Comparison of ENCODE assay signal across 18 cellular contexts in genomic region chr15:80527406-80527805, GRCh38.
A peak's percentile ranks its signal among the peaks of the same experiment; 100 is the strongest.
DNase-seq lines count a peak whose midpoint lies in the region; ATAC-seq and TF ChIP-seq lines count a peak whose summit lies in the region.
"Had no signal": no experiment of that assay in that cellular context is flagged by ENCODE, and none has a peak within 500 bp of the region (broad histone marks: within the 10 kb centered on the region; RNA-seq: fewer than 3 reads in every experiment).

No MANE protein-coding gene starts in this region.

- no peak for TF ChIP-seq CTCF in dorsolateral prefrontal cortex (IDR thresholded peaks at IDR 0.05 in 54 of 56, conservative IDR thresholded peaks at IDR 0.05 in 2 of 56; ENCODE audit: low read depth in 1 of 56, partially characterized antibody in 56 of 56)
- no peak for TF ChIP-seq CTCF in lower lobe of right lung (IDR thresholded peaks at IDR 0.05)

- no peaks in the 10 kb centered on the region for H3K9me3 Mint-ChIP-seq in activated CD4-positive, alpha-beta T cell treated with anti-CD3 and anti-CD28 coated beads, Interleukin-2, amount 10 ng/mL, durations not matched to agents 24 days and 14 days
- H3K9me3 Mint-ChIP-seq: CD8-positive, alpha-beta memory T cell; HFFc6 had no signal

- H3K4me3 ChIP-seq in dorsolateral prefrontal cortex (no peak overlapping the region), lower lobe of right lung (no peak overlapping the region)
- H3K4me3 ChIP-seq: BLaER1 had no signal

- H3K4me1 ChIP-seq in lower lobe of right lung, result peaks cover 21% of the 10 kb centered on the region
- H3K4me1 ChIP-seq: BLaER1, Caco-2 had no signal

- H3K27ac ChIP-seq in dorsolateral prefrontal cortex (peak overlapping the region in 42 of 59 donors; percentile 0 to 75 (median 41)), lower lobe of right lung (peak overlapping the region; percentile 27), temporal lobe (ENCODE audit: low read depth, low read length) (peak overlapping the region; percentile 27)
- H3K27ac ChIP-seq: 22Rv1, BLaER1, HL-60 had no signal

- ATAC-seq in lower lobe of right lung, result no peak

- H3K27me3 ChIP-seq in dorsolateral prefrontal cortex, result no peaks in the 10 kb centered on the region
- H3K27me3 ChIP-seq in lower lobe of right lung (ENCODE audit: low read depth), result no peaks in the 10 kb centered on the region
- H3K27me3 ChIP-seq: BLaER1 had no signal

- DNase-seq in activated CD4-positive, alpha-beta T cell treated with anti-CD3 and anti-CD28 coated beads, Interleukin-2, amount 10 ng/mL, durations not matched to agents 24 days and 14 days, result peak; percentile 14
- DNase-seq in activated CD4-positive, alpha-beta T cell treated with anti-CD3 and anti-CD28 coated beads, Interleukin-2, amount 50 U/mL, for 4 hours, result no peak
- DNase-seq in dorsolateral prefrontal cortex (no peak), lower lobe of right lung (no peak), DMS 273 (lab: John Stamatoyannopoulos, UW; ENCODE audit: unreplicated experiment) (no peak), pons (ENCODE audit: low spot score) (no peak), cerebellar cortex (ENCODE audit: low spot score) (no peak)
- DNase-seq: AML-193; Caco-2; CD8-positive, alpha-beta memory T cell; DMS53; GF-D8; HCEC 1CT; HFFc6 had no signal

- H3K36me3 Mint-ChIP-seq in activated CD4-positive, alpha-beta T cell treated with anti-CD3 and anti-CD28 coated beads, Interleukin-2, amount 10 ng/mL, durations not matched to agents 24 days and 14 days (ENCODE audit: low read depth), result no peaks in the 10 kb centered on the region
- H3K36me3 Mint-ChIP-seq: CD8-positive, alpha-beta memory T cell had no signal

- no peaks in the 10 kb centered on the region for H3K9me3 ChIP-seq in lower lobe of right lung
- H3K9me3 ChIP-seq: BLaER1, Caco-2 had no signal

- peaks cover 3% of the 10 kb centered on the region for H3K27me3 Mint-ChIP-seq in activated CD4-positive, alpha-beta T cell treated with anti-CD3 and anti-CD28 coated beads, Interleukin-2, amount 10 ng/mL, durations not matched to agents 24 days and 14 days

- H3K4me3 Mint-ChIP-seq in activated CD4-positive, alpha-beta T cell treated with anti-CD3 and anti-CD28 coated beads, Interleukin-2, amount 10 ng/mL, durations not matched to agents 24 days and 14 days, result no peak overlapping the region
- H3K4me3 Mint-ChIP-seq: CD8-positive, alpha-beta memory T cell; HFFc6 had no signal

- H3K27ac Mint-ChIP-seq in activated CD4-positive, alpha-beta T cell treated with anti-CD3 and anti-CD28 coated beads, Interleukin-2, amount 10 ng/mL, durations not matched to agents 24 days and 14 days, result no peak overlapping the region
- H3K27ac Mint-ChIP-seq: CD8-positive, alpha-beta memory T cell; HFFc6 had no signal

- intact Hi-C loops in activated CD4-positive, alpha-beta T cell treated with anti-CD3 and anti-CD28 coated beads, Interleukin-2, amount 10 ng/mL, durations not matched to agents 24 days and 14 days (cut with micrococcal nuclease), result no loop called here
- intact Hi-C loops in dorsolateral prefrontal cortex (cut with DNase I), result no loop called here
- intact Hi-C loops in lower lobe of right lung (cut with DNase I), result no loop called here

- H3K4me1 Mint-ChIP-seq in activated CD4-positive, alpha-beta T cell treated with anti-CD3 and anti-CD28 coated beads, Interleukin-2, amount 10 ng/mL, durations not matched to agents 24 days and 14 days, result no peaks in the 10 kb centered on the region
- H3K4me1 Mint-ChIP-seq: CD8-positive, alpha-beta memory T cell had no signal

- H3K36me3 ChIP-seq in lower lobe of right lung, result no peaks in the 10 kb centered on the region
